In the genomic region with DNA sequence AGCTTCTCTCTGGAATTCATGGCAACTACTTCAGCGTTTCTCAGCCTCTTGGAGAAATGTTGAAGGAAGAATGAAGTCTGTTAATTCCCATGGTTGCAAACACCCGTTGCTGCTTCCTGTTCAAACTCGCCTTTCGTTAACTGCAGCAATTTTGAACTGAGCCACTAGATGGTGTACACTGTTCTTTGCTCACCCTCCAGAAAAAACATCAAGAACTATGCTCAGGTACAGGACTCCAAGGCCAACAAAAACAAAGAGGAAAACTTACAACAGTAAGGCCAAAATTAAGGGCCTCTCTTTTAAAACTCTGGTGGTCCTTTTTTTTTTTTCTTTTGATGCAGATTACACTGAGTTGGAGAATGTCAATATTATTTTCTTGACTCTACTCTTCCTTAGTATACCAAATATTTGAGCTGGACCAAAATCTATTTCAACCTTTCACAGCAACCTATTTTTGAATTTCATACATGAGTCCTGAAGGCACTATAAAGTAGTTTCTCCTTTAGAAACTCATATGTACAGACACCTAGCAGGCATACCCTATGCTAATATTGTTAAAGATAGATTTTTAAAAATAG, we compare ENCODE assay signal across 8 cellular contexts. TPM values are rescaled to one million over a fixed set of nuclear protein-coding genes. Genes with fewer than 3 reads are reported as not detected.
DNase-seq lines count a peak whose midpoint lies in the region; ATAC-seq, FAIRE-seq and TF ChIP-seq lines count a peak whose summit lies in the region.

No MANE protein-coding gene starts in this region.

- H3K79me1 ChIP-seq in IMR-90 (ENCODE audit: low read depth in 1 of 2, low read length in 2 of 2), result no peaks in the 10 kb centered on the region

- H3K36me3 ChIP-seq in cardiac muscle cell, result peaks cover 5% of the 10 kb centered on the region
- H3K36me3 ChIP-seq in GM23248 (ENCODE audit: low read depth), result no peaks in the 10 kb centered on the region
- H3K36me3 ChIP-seq in IMR-90 (ENCODE audit: control insufficient read depth, insufficient read depth, low read length), result no peaks in the 10 kb centered on the region
- no peaks in the 10 kb centered on the region for H3K36me3 ChIP-seq in breast epithelium
- no peaks in the 10 kb centered on the region for H3K36me3 ChIP-seq in kidney (ENCODE audit: control insufficient read depth in 1 of 2, insufficient read depth in 2 of 2, low read length in 2 of 2)
- no peaks in the 10 kb centered on the region for H3K36me3 ChIP-seq in transverse colon

- peak; percentile 91 for FAIRE-seq in kidney (lab: Jason Lieb, UNC)

- H4K20me1 ChIP-seq in GM23248 (ENCODE audit: insufficient read depth) (no peaks in the 10 kb centered on the region), IMR-90 (ENCODE audit: insufficient read depth, low read length) (no peaks in the 10 kb centered on the region)

- H2AK9ac ChIP-seq in IMR-90 (replicated peaks; ENCODE audit: low read depth, low read length, poor library complexity), result no peak overlapping the region

- H3K9me2 ChIP-seq in GM23248 (ENCODE audit: insufficient read depth), result no peaks in the 10 kb centered on the region

- no peak overlapping the region for H3K4me3 ChIP-seq in cardiac muscle cell
- H3K4me3 ChIP-seq in GM23248, result no peak overlapping the region
- H3K4me3 ChIP-seq in IMR-90 (ENCODE audit: insufficient read depth, low read depth, low read length), result no peak overlapping the region
- H3K4me3 ChIP-seq in breast epithelium, result no peak overlapping the region
- no peak overlapping the region for H3K4me3 ChIP-seq in kidney (ENCODE audit: low read length in 2 of 2)
- H3K4me3 ChIP-seq in transverse colon, result no peak overlapping the region

- TF ChIP-seq POLR2A in IMR-90 (IDR thresholded peaks at IDR 0.05; ENCODE audit: low read depth, low read length) (no peak), breast epithelium (IDR thresholded peaks at IDR 0.05) (no peak), transverse colon (IDR thresholded peaks at IDR 0.05) (no peak)

- H3K4me1 ChIP-seq in cardiac muscle cell (ENCODE audit: low read depth) (peaks cover 32% of the 10 kb centered on the region), GM23248 (ENCODE audit: insufficient read depth) (no peaks in the 10 kb centered on the region), IMR-90 (ENCODE audit: control insufficient read depth, insufficient read depth, low read length) (no peaks in the 10 kb centered on the region), breast epithelium (no peaks in the 10 kb centered on the region), kidney (ENCODE audit: control insufficient read depth in 1 of 2, insufficient read depth in 1 of 2, low read depth in 1 of 2, low read length in 2 of 2) (no peaks in the 10 kb centered on the region), transverse colon (no peaks in the 10 kb centered on the region)

- CTCF ChIA-PET in IMR-90 (lab: Yijun Ruan, JAX), result interaction anchor here (0.7 kb wide), 1 partner anchor 24 kb away, joined by 3 read pairs; no protein-coding TSS in a partner anchor

- no peak overlapping the region for H2AK5ac ChIP-seq in IMR-90 (ENCODE audit: low read depth, low read length)

- no peak overlapping the region for H3K14ac ChIP-seq in IMR-90 (replicated peaks; ENCODE audit: low read depth, low read length)

- no peak overlapping the region for H2BK120ac ChIP-seq in IMR-90 (ENCODE audit: low read depth, low read length)

- H2BK5ac ChIP-seq in IMR-90 (ENCODE audit: low read depth, low read length, poor library complexity, severe bottlenecking), result no peak overlapping the region

- no peak overlapping the region for H3K23ac ChIP-seq in IMR-90 (ENCODE audit: low read depth, low read length)

- H3F3A ChIP-seq in GM23248 (ENCODE audit: insufficient read depth), result no peaks in the 10 kb centered on the region

- WGBS in GM23248 (ENCODE audit: low coverage in 1 of 2, low lambda C conversion rate in 2 of 2, missing lambda C conversion rate in 2 of 2), 2 experiments, result 0 to 1% methylated on average over 4 of the region's 4 CpGs
- 5% methylated on average over 4 of the region's 4 CpGs; no CpG with 5 or more reads in 1 of the 2 experiments for WGBS in IMR-90 (ENCODE audit: extremely low coverage in 2 of 2, insufficient read length in 1 of 2), 2 experiments
- WGBS in transverse colon (ENCODE audit: low coverage in 1 of 2), 2 donors, result 0 to 1% methylated on average over 2 to 4 of the region's 4 CpGs

- H2AFZ ChIP-seq in GM23248 (peak overlapping the region; percentile 47), IMR-90 (replicated peaks; ENCODE audit: low read length, poor library complexity) (no peak overlapping the region)

- intact Hi-C loops in Right ventricle myocardium inferior (cut with DNase I) (no loop called here), IMR-90 (cut with micrococcal nuclease) (no loop called here), breast epithelium (cut with DNase I; ENCODE audit: low total_unique reads) (no loop called here), kidney (cut with DNase I) (no loop called here), transverse colon (cut with DNase I; ENCODE audit: low total_unique reads) (no loop called here)

- no peak overlapping the region for H3K56ac ChIP-seq in IMR-90 (ENCODE audit: extremely low read depth, insufficient read depth, low read length)

- no peak overlapping the region for H4K91ac ChIP-seq in IMR-90 (ENCODE audit: insufficient read depth, low read depth, low read length)

- H3K4ac ChIP-seq in IMR-90 (ENCODE audit: low read depth, low read length), result no peak overlapping the region

- ATAC-seq in Right ventricle myocardium inferior, result no peak
- ATAC-seq in IMR-90 (ENCODE audit: low read depth), result peak; percentile 81

- dilution Hi-C loops in IMR-90 (cut with HindIII; ENCODE audit: low sequenced_read_pairs, unreplicated experiment), result no loop called here

- H3K27ac ChIP-seq in cardiac muscle cell (no peak overlapping the region), GM23248 (no peak overlapping the region), IMR-90 (ENCODE audit: insufficient read depth, low read length) (no peak overlapping the region), breast epithelium (no peak overlapping the region), kidney (ENCODE audit: low read depth in 2 of 2, low read length in 2 of 2) (no peak overlapping the region), transverse colon (no peak overlapping the region)

- DNase-seq in cardiac muscle cell (ENCODE audit: low read depth in 1 of 2, low spot score in 1 of 2) (peak; percentile 70 to 77), Right ventricle myocardium inferior (ENCODE audit: missing footprints) (no peak), GM23248 (peak; percentile 62), IMR-90 (peak; percentile 51), NOMO-1 (lab: John Stamatoyannopoulos, UW; ENCODE audit: unreplicated experiment in 2 of 2) (peak; percentile 11 to 49), breast epithelium (ENCODE audit: low spot score in 2 of 2) (peak in 1 of 2 donors; percentile 33), kidney (no peak), transverse colon (peak; percentile 31)

- H3K4me2 ChIP-seq in GM23248 (ENCODE audit: unreplicated experiment) (peak overlapping the region; percentile 47), IMR-90 (ENCODE audit: low read depth, low read length) (no peak overlapping the region)

- in situ Hi-C loops in GM23248 (cut with MboI) (no loop called here), IMR-90 (cut with MboI; ENCODE audit: low sequenced_read_pairs) (no loop called here), transverse colon (cut with MboI; ENCODE audit: low pct_ligation_motif_present in 1 of 4, low pct_unique_long_range_greater_than_20kb in 1 of 4, low sequenced_read_pairs in 3 of 4) (loop anchor here in 1 of 4 donors (25.0 kb wide), 1 partner anchor 223 kb away; no protein-coding TSS in a partner anchor)

- H4K5ac ChIP-seq in IMR-90 (ENCODE audit: low read depth, low read length), result no peak overlapping the region

- H3K18ac ChIP-seq in IMR-90 (ENCODE audit: low read depth, low read length), result no peak overlapping the region

- no peaks in the 10 kb centered on the region for H3K79me2 ChIP-seq in GM23248 (ENCODE audit: insufficient read depth)

- peak; percentile 56 for TF ChIP-seq RAD21 in IMR-90 (IDR thresholded peaks at IDR 0.05; ENCODE audit: low read length)

- TF ChIP-seq CTCF in cardiac muscle cell (IDR thresholded peaks at IDR 0.05; ENCODE audit: low read depth, low read length) (peak; percentile 80), IMR-90 (conservative IDR thresholded peaks at IDR 0.05; ENCODE audit: low read depth, low read length) (peak; percentile 61), breast epithelium (IDR thresholded peaks at IDR 0.05) (peak; percentile 20 to 66 (median 59)), kidney (IDR thresholded peaks at IDR 0.05; ENCODE audit: borderline replicate concordance, extremely low read depth, insufficient read depth) (peak; percentile 86), transverse colon (IDR thresholded peaks at IDR 0.05) (peak; percentile 55 to 64 (median 62))

- H3K27me3 ChIP-seq in cardiac muscle cell, result no peaks in the 10 kb centered on the region
- 0 out of 2 replicates have a peak, but pooled peaks cover 6% of the 10 kb centered on the region for H3K27me3 ChIP-seq in GM23248 (replicated peaks; ENCODE audit: insufficient read depth)
- H3K27me3 ChIP-seq in IMR-90 (ENCODE audit: control insufficient read depth, insufficient read depth, low read length), result no peaks in the 10 kb centered on the region
- H3K27me3 ChIP-seq in breast epithelium, result no peaks in the 10 kb centered on the region
- no peaks in the 10 kb centered on the region for H3K27me3 ChIP-seq in transverse colon

- POLR2A ChIA-PET in IMR-90 (lab: Charles Lee; ENCODE audit: unreplicated experiment), result no interaction called here

- BruUV-seq in IMR-90 (replicated peaks; lab: Mats Ljungman, UMichigan), result no TSS peak

- TF ChIP-seq EP300 in transverse colon (IDR thresholded peaks at IDR 0.05; ENCODE audit: low read depth), result no peak

- H2BK20ac ChIP-seq in IMR-90 (ENCODE audit: low read depth, low read length), result no peak overlapping the region

- no peaks in the 10 kb centered on the region for H3K9me3 ChIP-seq in cardiac muscle cell (ENCODE audit: low read depth)
- H3K9me3 ChIP-seq in GM23248 (ENCODE audit: low read depth), result no peaks in the 10 kb centered on the region
- H3K9me3 ChIP-seq in IMR-90 (ENCODE audit: control insufficient read depth, insufficient read depth, low read length), result no peaks in the 10 kb centered on the region
- no peaks in the 10 kb centered on the region for H3K9me3 ChIP-seq in breast epithelium
- no peaks in the 10 kb centered on the region for H3K9me3 ChIP-seq in kidney (ENCODE audit: control insufficient read depth in 1 of 2, low read length in 2 of 2)
- no peaks in the 10 kb centered on the region for H3K9me3 ChIP-seq in transverse colon

- H2BK15ac ChIP-seq in IMR-90 (ENCODE audit: low read depth, low read length), result no peak overlapping the region

- H3K9ac ChIP-seq in GM23248 (no peak overlapping the region), IMR-90 (ENCODE audit: low read depth, low read length) (no peak overlapping the region), kidney (ENCODE audit: low read length in 2 of 2) (no peak overlapping the region)

- H4K8ac ChIP-seq in IMR-90 (ENCODE audit: low read depth in 2 of 2, low read length in 2 of 2), result no peak overlapping the region

- H3K9me1 ChIP-seq in IMR-90 (ENCODE audit: insufficient read depth, low read length), result no peaks in the 10 kb centered on the region

RNA-seq across cellular contexts. Expression of gene KLHL14, which starts 58.2 kb away (rescaled TPM):
- total RNA-seq in cardiac muscle cell (69.8 and 88.0 TPM in 2 replicates), Right ventricle myocardium inferior (not detected), IMR-90 (2012; rRNA removed) (not detected in 2 replicates), breast epithelium (under 1 TPM; 0.32 to 0.59 (median 0.33) TPM), kidney (15.4 TPM), transverse colon (under 1 TPM in 3 of 4 donors, not detected in 1; 0.14 to 0.75 (median 0.64) TPM)
- polyA plus RNA-seq in cardiac muscle cell (45.8 and 54.8 TPM in 2 replicates), GM23248 (2016; fragmentation: Nextera tagmentation; extraction: Ambion mirVana) (not detected in 2 replicates), IMR-90 (2012; rRNA removed) (not detected in 2 replicates), kidney (ENCODE audit: insufficient read depth, low read depth, low replicate concordance) (3.7 TPM)
- not detected in 2 replicates for total RNA-seq in GM23248 (2014; rRNA removed; shearing (Covaris generic))
- polyA plus RNA-seq in IMR-90 (2012; cell fraction: cytosol; rRNA removed), result not detected in 2 replicates
- polyA plus RNA-seq in IMR-90 (2012; cell fraction: nucleus; rRNA removed; ENCODE audit: low replicate concordance), result not detected in 2 replicates

Comparison
In these comparisons a context has a peak if more than half of its experiments do, and no peak if none do; other contexts are left out.
1. DNase-seq: peak in cardiac muscle cell (2 of 2), GM23248 (single experiment), IMR-90 (single experiment), NOMO-1 (2 of 2) and transverse colon (single experiment); none in Right ventricle myocardium inferior (single experiment) and kidney (single experiment).
2. Peak in every context shown above with its lines, with median percentiles within 50 percentile points of each other: CTCF ChIP-seq.